Comparison of ENCODE assay signal across 8 cellular contexts in the genomic region with DNA sequence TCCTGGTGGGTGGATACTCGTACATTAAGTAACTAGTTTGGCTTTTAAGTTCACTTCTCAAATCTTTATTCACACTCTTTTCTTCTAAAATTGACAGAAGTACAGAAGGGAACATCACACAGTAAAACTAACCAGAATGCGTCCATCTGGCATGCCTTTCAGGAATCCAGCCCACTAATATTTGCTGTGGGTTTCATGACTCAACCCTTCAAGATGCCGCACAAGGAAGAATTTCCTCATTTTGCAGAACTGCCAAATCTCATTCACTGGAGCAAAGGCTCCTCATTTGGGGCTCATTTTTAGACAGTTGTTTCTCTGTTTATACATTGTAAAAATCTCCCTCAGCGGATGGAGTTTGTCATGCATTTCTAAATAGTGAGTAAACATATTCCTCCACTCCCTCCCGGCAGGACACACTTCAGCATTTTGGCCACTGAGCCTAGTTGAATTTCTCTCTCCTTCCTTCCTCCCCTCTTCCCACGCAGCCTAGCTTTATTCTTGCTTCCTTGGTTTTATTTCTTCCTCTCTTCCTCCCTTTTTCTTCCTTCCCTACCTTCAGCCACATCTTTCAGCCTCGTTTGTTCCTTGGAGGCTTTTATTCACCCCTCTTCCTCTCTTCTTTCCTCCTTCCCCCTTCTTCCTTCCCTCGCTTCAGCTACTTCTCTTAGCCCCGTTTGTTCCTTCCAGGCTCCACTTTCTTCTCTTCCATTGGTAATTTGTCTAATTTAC.
DNase-seq lines count a peak whose midpoint lies in the region; ATAC-seq, FAIRE-seq and TF ChIP-seq lines count a peak whose summit lies in the region.

No MANE protein-coding gene starts in this region.

- peak overlapping the region; percentile 97 for H3K27ac ChIP-seq in brain microvascular endothelial cell
- H3K27ac ChIP-seq in keratinocyte (ENCODE audit: control insufficient read depth, insufficient read depth, low read length), result peak overlapping the region; percentile 76

- H2AFZ ChIP-seq in keratinocyte (ENCODE audit: control insufficient read depth, low read length), result peak overlapping the region; percentile 51

- FAIRE-seq in G401.6 (lab: Jason Lieb, UNC) (peak; percentile 99), keratinocyte (lab: Jason Lieb, UNC) (peak; percentile 73)

- H3K4me1 ChIP-seq in keratinocyte (ENCODE audit: control insufficient read depth, extremely low read depth, insufficient read depth, low read length), result peaks cover 23% of the 10 kb centered on the region

- peak overlapping the region; percentile 97 for H3K4me2 ChIP-seq in keratinocyte (ENCODE audit: control insufficient read depth, extremely low read depth, insufficient read depth, low read depth, low read length)

- H3K36me3 ChIP-seq in brain microvascular endothelial cell (replicated peaks) (no peaks in the 10 kb centered on the region), keratinocyte (ENCODE audit: control insufficient read depth in 2 of 2, extremely low read depth in 1 of 2, insufficient read depth in 2 of 2, low read length in 2 of 2) (no peaks in the 10 kb centered on the region)

- no peak for TF ChIP-seq CTCF in brain microvascular endothelial cell (IDR thresholded peaks at IDR 0.05; ENCODE audit: low read depth, low read length, missing control alignments)
- TF ChIP-seq CTCF in keratinocyte (optimal IDR thresholded peaks at IDR 0.05 in 1 of 3, IDR thresholded peaks at IDR 0.05 in 1 of 3, conservative IDR thresholded peaks at IDR 0.05 in 1 of 3; ENCODE audit: extremely low read depth in 1 of 3, insufficient read depth in 2 of 3, low read length in 3 of 3), result no peak

- H3K9ac ChIP-seq in keratinocyte (ENCODE audit: control insufficient read depth, extremely low read depth, insufficient read depth, low read length), result peak overlapping the region; percentile 86

- no peaks in the 10 kb centered on the region for H3K79me2 ChIP-seq in keratinocyte (ENCODE audit: control insufficient read depth, insufficient read depth, low read length)

- DNase-seq in NCI-H2227 treated with DMSO at 0.1 percent for 48 hours (lab: John Stamatoyannopoulos, UW) (peak; percentile 47), brain microvascular endothelial cell (peak; percentile 88), keratinocyte (ENCODE audit: low read depth, low spot score) (no peak), smooth muscle cell of the brain vasculature (ENCODE audit: low read depth, low spot score) (peak; percentile 61)
- DNase-seq in NK-92 treated with Interleukin-12 subunit alpha and Interleukin-12 subunit beta, amount 100 ng/mL, for 24 hours (lab: John Stamatoyannopoulos, UW), result no peak

- no peaks in the 10 kb centered on the region for H3K9me1 ChIP-seq in keratinocyte (ENCODE audit: control insufficient read depth, extremely low read depth, insufficient read depth, low read length)

- H3K4me3 ChIP-seq in brain microvascular endothelial cell (ENCODE audit: low read depth, low read length), result peak overlapping the region; percentile 72
- peak overlapping the region; percentile 7 to 94 (median 91) for H3K4me3 ChIP-seq in keratinocyte (ENCODE audit: control insufficient read depth in 2 of 3, extremely low read depth in 1 of 3, insufficient read depth in 2 of 3, low read depth in 1 of 3, low read length in 3 of 3)

- no peaks in the 10 kb centered on the region for H3K9me3 ChIP-seq in keratinocyte (ENCODE audit: control insufficient read depth, low read depth, low read length)

- dilution Hi-C loops in keratinocyte (cut with MboI; ENCODE audit: extremely low pct_ligation_motif_present, low sequenced_read_pairs), result no loop called here

- in situ Hi-C loops in brain microvascular endothelial cell (cut with HindIII; ENCODE audit: low pct_ligation_motif_present, low sequenced_read_pairs), result no loop called here

- H4K20me1 ChIP-seq in keratinocyte (ENCODE audit: control insufficient read depth, extremely low read depth, insufficient read depth, low read length), result no peaks in the 10 kb centered on the region

- H3K27me3 ChIP-seq in brain microvascular endothelial cell (replicated peaks) (no peaks in the 10 kb centered on the region), keratinocyte (ENCODE audit: control insufficient read depth, extremely low read depth, insufficient read depth, low read length) (no peaks in the 10 kb centered on the region)

- no peak for ATAC-seq in HG02840 (IDR thresholded peaks at IDR 0.05; ENCODE audit: low FRiP score, unreplicated experiment)
- ATAC-seq in GM18520 (IDR thresholded peaks at IDR 0.05; ENCODE audit: unreplicated experiment), result no peak

Comparison
In these comparisons a context has a peak if more than half of its experiments do, and no peak if none do; other contexts are left out.
1. DNase-seq: peak in NCI-H2227 treated with DMSO at 0.1 percent for 48 hours (single experiment), brain microvascular endothelial cell (single experiment) and smooth muscle cell of the brain vasculature (single experiment); none in keratinocyte (single experiment) and NK-92 treated with Interleukin-12 subunit alpha and Interleukin-12 subunit beta, amount 100 ng/mL, for 24 hours (single experiment).